ENCODE assay signal across 1 cellular context in the genomic region with DNA sequence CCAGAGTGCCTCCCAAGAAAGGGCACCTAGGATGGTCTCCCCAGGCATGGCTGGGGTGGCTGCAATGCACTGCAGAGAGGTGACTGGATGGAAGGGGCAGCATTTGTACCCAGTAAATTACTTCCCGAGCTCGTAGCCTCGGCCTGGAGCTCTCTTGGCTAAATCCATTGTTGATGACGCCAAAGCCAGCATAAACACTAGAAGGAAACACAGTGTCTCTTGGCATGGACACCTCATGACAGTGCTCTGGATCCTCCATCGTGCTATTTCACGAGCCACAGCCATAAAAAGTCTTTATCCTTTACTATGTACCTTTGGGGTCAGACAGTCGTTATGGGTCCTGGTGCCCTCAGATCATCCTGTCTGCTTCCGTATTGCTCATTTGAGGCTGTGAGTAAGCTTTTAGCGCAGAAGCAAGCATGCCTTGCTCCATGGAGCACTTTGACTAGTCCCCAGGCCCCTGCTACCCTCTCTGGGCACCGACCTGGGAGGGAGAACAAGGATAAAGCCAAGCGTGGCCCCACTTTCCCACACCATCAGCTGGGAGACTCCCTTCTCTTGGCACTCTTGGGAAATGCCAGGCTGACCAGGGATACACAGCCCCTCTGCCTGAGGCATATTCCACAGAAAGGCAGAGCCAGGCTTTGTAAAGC.
TF ChIP-seq lines count a peak whose summit lies in the region.

No MANE protein-coding gene starts in this region.

TF ChIP-seq in IMR-90, 13 proteins besides CTCF, POLR2A, EP300 and RAD21 (continued from another document):
- TF ChIP-seq MXI1 (IDR thresholded peaks at IDR 0.05; ENCODE audit: borderline replicate concordance, low read depth, low read length) (no peak), CEBPB (IDR thresholded peaks at IDR 0.05; ENCODE audit: low read depth, low read length) (no peak), FOS (IDR thresholded peaks at IDR 0.05; ENCODE audit: low read depth, low read length) (no peak), USF2 (IDR thresholded peaks at IDR 0.05; ENCODE audit: low read depth, low read length) (no peak), RCOR1 (IDR thresholded peaks at IDR 0.05; ENCODE audit: insufficient replicate concordance, low read length) (no peak)
TF ChIP-seq in IMR-90: peak in this region for 0.
